In genomic region chr2:169071455-169071854, GRCh38 we compare ENCODE assay signal across 21 cellular contexts. TPM values are rescaled to one million over a fixed set of nuclear protein-coding genes. Genes with fewer than 3 reads are reported as not detected.
DNase-seq lines count a peak whose midpoint lies in the region; ATAC-seq, FAIRE-seq and TF ChIP-seq lines count a peak whose summit lies in the region.
"Had no signal": no experiment of that assay in that cellular context is flagged by ENCODE, and none has a peak within 500 bp of the region (broad histone marks: within the 10 kb centered on the region; RNA-seq: fewer than 3 reads in every experiment).

No MANE protein-coding gene starts in this region.

- H3K79me2 ChIP-seq in K562 (ENCODE audit: control insufficient read depth, insufficient read depth, low read length) (no peaks in the 10 kb centered on the region), osteoblast (ENCODE audit: insufficient read depth, low read length) (no peaks in the 10 kb centered on the region)
- H3K79me2 ChIP-seq: parathyroid adenoma had no signal

- H3K9me3 ChIP-seq in K562 (replicated peaks; ENCODE audit: control insufficient read depth, insufficient read depth, low read depth, low read length) (0 out of 2 replicates have a peak, but pooled peaks cover 2% of the 10 kb centered on the region), osteoblast (ENCODE audit: low read depth, low read length) (no peaks in the 10 kb centered on the region), WERI-Rb-1 (ENCODE audit: severe bottlenecking) (no peaks in the 10 kb centered on the region)
- H3K9me3 ChIP-seq: left ventricle myocardium inferior, SJCRH30 had no signal

- TF ChIP-seq CTCF in HL-60 (IDR thresholded peaks at IDR 0.05; ENCODE audit: insufficient read depth, low read length) (no peak), K562 (IDR thresholded peaks at IDR 0.05 in 2 of 3, conservative IDR thresholded peaks at IDR 0.05 in 1 of 3; ENCODE audit: insufficient read depth in 2 of 3, low read depth in 1 of 3, low read length in 3 of 3) (no peak), osteoblast (IDR thresholded peaks at IDR 0.05; ENCODE audit: extremely low read depth, low read depth, low read length) (no peak), WERI-Rb-1 (IDR thresholded peaks at IDR 0.05; ENCODE audit: low read depth, low read length) (no peak)

- H3K4me3 ChIP-seq in HL-60 (replicated peaks; ENCODE audit: insufficient read depth, low read length): no peak overlapping the region; the same call in 1 of the 2 replicates
- H3K4me3 ChIP-seq in K562: no peak overlapping the region
- H3K4me3 ChIP-seq in osteoblast (ENCODE audit: insufficient read depth, low read length): no peak overlapping the region
- no peak overlapping the region for H3K4me3 ChIP-seq in WERI-Rb-1 (ENCODE audit: low read depth, low read length)
- H3K4me3 ChIP-seq: left ventricle myocardium inferior, SJCRH30 had no signal

- peak overlapping the region; percentile 5 for H3K4me3 Mint-ChIP-seq in activated CD4-positive, alpha-beta T cell treated with anti-CD3 and anti-CD28 coated beads, Interleukin-2, amount 10 ng/mL, durations not matched to agents 24 days and 14 days
- H3K4me3 Mint-ChIP-seq: effector memory CD8-positive, alpha-beta T cell; stimulated activated memory B cell treated with anti-CD40 and anti-IgM and Interleukin-4, amounts not matched to agents 10 μg/mL and 1 μg/mL and 100 μg/mL, for 72 hours; type B pancreatic cell had no signal

- H3K9me3 Mint-ChIP-seq in activated CD4-positive, alpha-beta T cell treated with anti-CD3 and anti-CD28 coated beads, Interleukin-2, amount 10 ng/mL, durations not matched to agents 24 days and 14 days: peaks cover 3% of the 10 kb centered on the region
- H3K9me3 Mint-ChIP-seq: effector memory CD8-positive, alpha-beta T cell; stimulated activated memory B cell treated with anti-CD40 and anti-IgM and Interleukin-4, amounts not matched to agents 10 μg/mL and 1 μg/mL and 100 μg/mL, for 72 hours; type B pancreatic cell had no signal

- H3K27me3 Mint-ChIP-seq in activated CD4-positive, alpha-beta T cell treated with anti-CD3 and anti-CD28 coated beads, Interleukin-2, amount 10 ng/mL, durations not matched to agents 24 days and 14 days: no peaks in the 10 kb centered on the region
- H3K27me3 Mint-ChIP-seq: stimulated activated memory B cell treated with anti-CD40 and anti-IgM and Interleukin-4, amounts not matched to agents 10 μg/mL and 1 μg/mL and 100 μg/mL, for 72 hours; type B pancreatic cell had no signal

- BruUV-seq in K562 (replicated peaks; lab: Mats Ljungman, UMichigan): no TSS peak

- POLR2A ChIA-PET in K562 (lab: Yijun Ruan, JAX): interaction anchor here (0.6 to 1.4 kb wide), 3 partner anchors 14 to 38 kb away, joined by 3 to 4 read pairs (median 4); no protein-coding TSS in a partner anchor

- peaks cover 7 to 46% of the 10 kb centered on the region in 2 experiments; a peak in 4 of 5 replicates for H3K4me1 ChIP-seq in K562 (replicated peaks in 1 of 2; ENCODE audit: control insufficient read depth in 2 of 2, insufficient read depth in 2 of 2, low read length in 2 of 2)
- peaks cover 32% of the 10 kb centered on the region for H3K4me1 ChIP-seq in osteoblast (ENCODE audit: insufficient read depth, low read length)
- H3K4me1 ChIP-seq: left ventricle myocardium inferior, parathyroid adenoma, SJCRH30 had no signal

- no peak overlapping the region for H3K9ac ChIP-seq in K562 (ENCODE audit: insufficient read depth in 1 of 2, low read depth in 2 of 2, low read length in 2 of 2)
- H3K9ac ChIP-seq: KMS-11, parathyroid adenoma had no signal

- H3K4me2 ChIP-seq in K562 (ENCODE audit: insufficient read depth, low read length) (no peak overlapping the region), osteoblast (ENCODE audit: insufficient read depth, low read length) (peak overlapping the region; percentile 3)
- H3K4me2 ChIP-seq: KMS-11 had no signal

- H4K20me1 ChIP-seq in K562 (replicated peaks; ENCODE audit: control insufficient read depth, insufficient read depth, low read length) (no peaks in the 10 kb centered on the region), osteoblast (ENCODE audit: insufficient read depth, low read length) (no peaks in the 10 kb centered on the region)

- no peak for FAIRE-seq in K562 (lab: Jason Lieb, UNC)

- H3K27me3 ChIP-seq in HL-60 (ENCODE audit: insufficient read depth, poor library complexity, severe bottlenecking) (no peaks in the 10 kb centered on the region), K562 (ENCODE audit: control insufficient read depth in 2 of 2, insufficient read depth in 2 of 2, low read length in 2 of 2) (no peaks in the 10 kb centered on the region), osteoblast (ENCODE audit: insufficient read depth, low read length) (no peaks in the 10 kb centered on the region), WERI-Rb-1 (ENCODE audit: insufficient read depth, low read depth, severe bottlenecking) (peaks cover 17% of the 10 kb centered on the region)
- H3K27me3 ChIP-seq: SJCRH30 had no signal

- ATAC-seq in K562: no peak
- ATAC-seq in HG02885 (IDR thresholded peaks at IDR 0.05; ENCODE audit: poor library complexity, unreplicated experiment): no peak
- ATAC-seq: effector memory CD8-positive, alpha-beta T cell; stimulated activated memory B cell treated with anti-CD40 and anti-IgM and Interleukin-4, amounts not matched to agents 10 μg/mL and 1 μg/mL and 100 μg/mL, for 72 hours had no signal

- H3K9me1 ChIP-seq in K562 (ENCODE audit: control insufficient read depth, insufficient read depth, low read length): no peaks in the 10 kb centered on the region

- H3K36me3 Mint-ChIP-seq in activated CD4-positive, alpha-beta T cell treated with anti-CD3 and anti-CD28 coated beads, Interleukin-2, amount 10 ng/mL, durations not matched to agents 24 days and 14 days (ENCODE audit: low read depth): peaks cover 6% of the 10 kb centered on the region
- H3K36me3 Mint-ChIP-seq: stimulated activated memory B cell treated with anti-CD40 and anti-IgM and Interleukin-4, amounts not matched to agents 10 μg/mL and 1 μg/mL and 100 μg/mL, for 72 hours; type B pancreatic cell had no signal

- 81% methylated on average over 5 of the region's 5 CpGs for WGBS in K562 (ENCODE audit: insufficient coverage, low coverage, missing lambda C conversion rate)

- H3K36me3 ChIP-seq in K562 (ENCODE audit: control insufficient read depth, insufficient read depth, low read length) (no peaks in the 10 kb centered on the region), osteoblast (ENCODE audit: insufficient read depth, low read length) (no peaks in the 10 kb centered on the region), WERI-Rb-1 (no peaks in the 10 kb centered on the region)
- H3K36me3 ChIP-seq: left ventricle myocardium inferior, SJCRH30 had no signal

- DNase-seq in activated CD4-positive, alpha-beta T cell treated with anti-CD3 and anti-CD28 coated beads, Interleukin-2, amount 10 ng/mL, durations not matched to agents 24 days and 14 days: no peak
- DNase-seq in activated CD4-positive, alpha-beta T cell treated with anti-CD3 and anti-CD28 coated beads for 48 hours: no peak
- DNase-seq in HL-60 (ENCODE audit: low read depth in 1 of 2, low spot score in 1 of 2): no peak
- no peak for DNase-seq in K562 (ENCODE audit: extremely low read depth in 1 of 4, low spot score in 3 of 4)
- no peak for DNase-seq in osteoblast (ENCODE audit: insufficient read length, low spot score, missing footprints)
- DNase-seq in inferior parietal cortex (ENCODE audit: extremely low spot score): no peak
- no peak for DNase-seq in WERI-Rb-1
- DNase-seq: activated CD4-positive, alpha-beta T cell treated with anti-CD3 and anti-CD28 coated beads, Interleukin-2, amount 50 U/mL, for 1 hour; amygdala; effector memory CD8-positive, alpha-beta T cell; left ventricle myocardium inferior; NCI-H1436 treated with DMSO at 0.1 percent for 48 hours; NCI-H2227 treated with DMSO at 0.1 percent for 48 hours; SJCRH30 had no signal

- TF ChIP-seq RAD21 in K562 (CRISPR knock-in tag; conservative IDR thresholded peaks at IDR 0.05 in 1 of 2, IDR thresholded peaks at IDR 0.05 in 1 of 2): no peak

- H2AFZ ChIP-seq in K562 (ENCODE audit: low read depth, low read length): peak overlapping the region; percentile 66
- H2AFZ ChIP-seq in osteoblast (ENCODE audit: low read length): peak overlapping the region; percentile 16
- H2AFZ ChIP-seq: parathyroid adenoma had no signal

- H3K27ac ChIP-seq in HL-60 (replicated peaks) (peak overlapping the region; percentile 94), K562 (ENCODE audit: extremely low read depth, low read depth, low read length) (no peak overlapping the region), osteoblast (ENCODE audit: low read depth, low read length) (no peak overlapping the region), WERI-Rb-1 (no peak overlapping the region)
- H3K27ac ChIP-seq: KMS-11, left ventricle myocardium inferior, parathyroid adenoma, SJCRH30 had no signal

- peaks cover 32% of the 10 kb centered on the region for H3K4me1 Mint-ChIP-seq in activated CD4-positive, alpha-beta T cell treated with anti-CD3 and anti-CD28 coated beads, Interleukin-2, amount 10 ng/mL, durations not matched to agents 24 days and 14 days

- TF ChIP-seq EP300 in K562 (IDR thresholded peaks at IDR 0.05; ENCODE audit: low read length): no peak

- CTCF ChIA-PET in K562 (lab: Yijun Ruan, JAX; ENCODE audit: low intra/inter-chr PET ratio): interaction anchor here (0.6 to 0.7 kb wide), 2 partner anchors 22 to 35 kb away, joined by 3 read pairs; no protein-coding TSS in a partner anchor

- intact Hi-C loops in activated CD4-positive, alpha-beta T cell treated with anti-CD3 and anti-CD28 coated beads, Interleukin-2, amount 10 ng/mL, durations not matched to agents 24 days and 14 days (cut with micrococcal nuclease): loop anchor here (5.0 kb wide), 2 partner anchors 36 to 109 kb away; no protein-coding TSS in a partner anchor
- intact Hi-C loops in K562 (cut with micrococcal nuclease): loop anchor here (5.0 kb wide), 1 partner anchor 59 kb away; no protein-coding TSS in a partner anchor

- H3K27ac Mint-ChIP-seq in activated CD4-positive, alpha-beta T cell treated with anti-CD3 and anti-CD28 coated beads, Interleukin-2, amount 10 ng/mL, durations not matched to agents 24 days and 14 days: no peak overlapping the region
- H3K27ac Mint-ChIP-seq: effector memory CD8-positive, alpha-beta T cell; type B pancreatic cell had no signal

- in situ Hi-C loops in K562 (cut with MboI): no loop called here

- TF ChIP-seq POLR2A in K562 (conservative IDR thresholded peaks at IDR 0.05): no peak

RNA-seq across cellular contexts. Expression of gene DHRS9, which starts 2.1 kb away (rescaled TPM):
- total RNA-seq in activated CD4-positive, alpha-beta T cell treated with anti-CD3 and anti-CD28 coated beads, Interleukin-2, amount 10 ng/mL, durations not matched to agents 24 days and 14 days: 4.5 and 5.2 TPM in 2 replicates
- 0.28 and 0.58 TPM in 2 replicates for total RNA-seq in K562 (2011; cell fraction: chromatin; rRNA removed; ENCODE audit: low replicate concordance)
- 0.50 and 0.53 TPM in 2 replicates for total RNA-seq in K562 (2011; cell fraction: nucleolus; rRNA removed)
- 0.73 and 0.99 TPM in 2 replicates for total RNA-seq in K562 (2011; cell fraction: nucleoplasm; rRNA removed)
- 0.08 and 0.27 TPM in 2 replicates for total RNA-seq in K562 (2014; rRNA removed)
- 0.32 and 0.69 TPM in 2 replicates for total RNA-seq in K562 (2014; rRNA removed; fragmentation: Illumina TruSeq; extraction: Trizol)
- total RNA-seq in K562 (2015; rRNA removed; fragmentation: Illumina TruSeq; extraction: Trizol): 1.5 and 1.8 TPM in 2 replicates
- 0.27 and 0.49 TPM in 2 replicates for total RNA-seq in K562 (2021)
- 0.54 and 0.71 TPM in 2 replicates for polyA plus RNA-seq in K562 (2011; rRNA removed)
- polyA plus RNA-seq in K562 (2011; cell fraction: cytosol; rRNA removed): 0.19 TPM in 2 replicates
- 0.18 and 0.59 TPM in 2 replicates for polyA plus RNA-seq in K562 (2011; cell fraction: nucleus; rRNA removed)
- polyA plus RNA-seq in K562 (2012): 0.76 and 0.79 TPM in 2 replicates
- polyA plus RNA-seq in K562 (2014; fragmentation: Illumina TruSeq; extraction: Trizol): 0.43 and 0.54 TPM in 2 replicates
- 1 to 10 TPM; 1.4 to 1.7 TPM for polyA plus RNA-seq in K562 (2014; fragmentation: Nextera tagmentation; extraction: Ambion mirVana)
- polyA plus RNA-seq in K562 (2014; rRNA removed): 0.65 and 1.9 TPM in 2 replicates
- polyA minus RNA-seq in K562 (2011; rRNA and poly(A)+ RNA removed): 0.28 and 0.39 TPM in 2 replicates
- polyA minus RNA-seq in K562 (2011; cell fraction: cytosol; rRNA and poly(A)+ RNA removed): not detected in 2 replicates
- polyA minus RNA-seq in K562 (2011; cell fraction: nucleus; rRNA and poly(A)+ RNA removed): 0.27 and 0.33 TPM in 2 replicates
- total RNA-seq in osteoblast: not detected in 2 replicates
- total RNA-seq: A673, SJCRH30 had no signal

RNA-seq across cellular contexts. Expression of gene ABCB11, which starts 40.3 kb away (rescaled TPM):
- not detected in 2 replicates for total RNA-seq in activated CD4-positive, alpha-beta T cell treated with anti-CD3 and anti-CD28 coated beads, Interleukin-2, amount 10 ng/mL, durations not matched to agents 24 days and 14 days
- 0.09 and 0.25 TPM in 2 replicates for total RNA-seq in K562 (2011; cell fraction: chromatin; rRNA removed; ENCODE audit: low replicate concordance)
- total RNA-seq in K562 (2011; cell fraction: nucleolus; rRNA removed): 0.13 and 0.17 TPM in 2 replicates
- total RNA-seq in K562 (2011; cell fraction: nucleoplasm; rRNA removed): not detected in 2 replicates
- total RNA-seq in K562 (2014; rRNA removed): 0.08 and 0.23 TPM in 2 replicates
- total RNA-seq in K562 (2014; rRNA removed; fragmentation: Illumina TruSeq; extraction: Trizol): 0.10 and 0.11 TPM in 2 replicates
- total RNA-seq in K562 (2015; rRNA removed; fragmentation: Illumina TruSeq; extraction: Trizol): 0.30 and 0.51 TPM in 2 replicates
- total RNA-seq in K562 (2021): 0.18 and 0.25 TPM in 2 replicates
- 0.03 and 0.06 TPM in 2 replicates for polyA plus RNA-seq in K562 (2011; rRNA removed)
- polyA plus RNA-seq in K562 (2011; cell fraction: cytosol; rRNA removed): 0.01 TPM in 2 replicates
- polyA plus RNA-seq in K562 (2011; cell fraction: nucleus; rRNA removed): 0.07 and 0.09 TPM in 2 replicates
- polyA plus RNA-seq in K562 (2012): 0.12 and 0.40 TPM in 2 replicates
- polyA plus RNA-seq in K562 (2014; fragmentation: Illumina TruSeq; extraction: Trizol): 0.09 and 0.10 TPM in 2 replicates
- polyA plus RNA-seq in K562 (2014; fragmentation: Nextera tagmentation; extraction: Ambion mirVana): under 1 TPM in 1 of 2 experiments, not detected in 1; 0.06 TPM
- 0.04 and 0.08 TPM in 2 replicates for polyA plus RNA-seq in K562 (2014; rRNA removed)
- 0.04 and 0.06 TPM in 2 replicates for polyA minus RNA-seq in K562 (2011; rRNA and poly(A)+ RNA removed)
- not detected in 2 replicates for polyA minus RNA-seq in K562 (2011; cell fraction: cytosol; rRNA and poly(A)+ RNA removed)
- 0.11 and 0.13 TPM in 2 replicates for polyA minus RNA-seq in K562 (2011; cell fraction: nucleus; rRNA and poly(A)+ RNA removed)
- under 0.01 TPM in 1 of 2 replicates, not detected in the other for total RNA-seq in osteoblast
- total RNA-seq: A673; SJCRH30; T-helper 2 cell treated with Interferon-gamma antibody and Interleukin-4, amounts not matched to agents 100 ng/mL and 5 ng/mL, for 36 hours had no signal
